Comparison of ENCODE assay signal across 8 cellular contexts in the genomic region with DNA sequence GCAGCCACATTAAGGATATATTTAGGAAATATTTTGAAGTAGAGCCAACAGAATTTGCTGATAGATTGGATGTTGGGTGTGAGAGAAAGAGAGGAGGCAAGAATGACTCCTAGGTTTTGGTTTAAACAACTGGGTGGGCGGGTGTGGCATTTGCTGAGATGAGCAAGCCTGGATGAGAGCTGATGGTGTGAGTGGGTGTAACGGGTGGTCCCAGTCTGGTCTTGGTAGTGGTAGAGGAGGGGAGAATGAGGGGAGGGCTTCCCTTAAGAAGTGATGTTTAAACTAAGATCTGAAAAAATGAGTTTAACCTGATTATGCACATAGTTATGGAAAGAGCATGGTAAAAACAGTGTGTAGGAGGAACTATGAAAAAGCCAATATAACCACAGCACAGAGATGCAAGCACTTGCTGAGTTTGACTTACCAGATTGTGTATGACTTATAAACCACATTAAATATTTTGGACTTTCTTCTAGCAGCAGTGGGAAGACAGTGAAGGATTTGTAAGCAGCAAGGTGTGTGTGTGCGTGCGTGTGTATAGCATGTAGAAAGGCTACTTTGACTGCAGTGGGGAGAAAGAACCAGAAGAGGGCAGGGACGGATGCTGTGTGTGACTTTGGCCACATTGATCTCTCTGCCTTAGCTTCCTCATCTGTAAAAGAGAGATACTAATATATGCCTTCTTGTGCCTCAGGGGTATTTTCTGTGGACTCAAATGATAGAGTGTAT.
DNase-seq lines count a peak whose midpoint lies in the region; ATAC-seq and TF ChIP-seq lines count a peak whose summit lies in the region.

No MANE protein-coding gene starts in this region.

- H3K27ac ChIP-seq in breast epithelium: no peak overlapping the region

- in situ Hi-C loops in T47D (cut with HindIII; ENCODE audit: low pct_unique_long_range_greater_than_20kb, low sequenced_read_pairs): no loop called here

- intact Hi-C loops in MCF 10A (cut with micrococcal nuclease): no loop called here
- intact Hi-C loops in breast epithelium (cut with DNase I; ENCODE audit: low total_unique reads): no loop called here

- no peak overlapping the region for H3K4me3 ChIP-seq in breast epithelium

- no peaks in the 10 kb centered on the region for H3K4me1 Mint-ChIP-seq in MCF 10A (ENCODE audit: insufficient read depth, unreplicated experiment)

- peaks cover 47% of the 10 kb centered on the region for H3K27me3 Mint-ChIP-seq in MCF 10A (ENCODE audit: insufficient read depth, unreplicated experiment)

- CTCF ChIA-PET in MCF 10A (lab: Yijun Ruan, JAX): interaction anchor here (0.6 to 1.3 kb wide), 5 partner anchors 18 to 532 kb away, joined by 3 to 5 read pairs (median 3); no protein-coding TSS in a partner anchor

- TF ChIP-seq CTCF in MCF 10A (IDR thresholded peaks at IDR 0.05; ENCODE audit: unreplicated experiment) (peak; percentile 22), breast epithelium (IDR thresholded peaks at IDR 0.05) (peak in 1 of 3 donors; percentile 35)

- no peak overlapping the region for H3K4me3 Mint-ChIP-seq in MCF 10A (ENCODE audit: unreplicated experiment)

- no peaks in the 10 kb centered on the region for H3K4me1 ChIP-seq in breast epithelium

- DNase-seq in MCF 10A (ENCODE audit: unreplicated experiment): peak; percentile 48
- DNase-seq in breast epithelium (ENCODE audit: low spot score in 2 of 2): no peak
- DNase-seq in NCI-H526 treated with DMSO at 0.1 percent for 48 hours (lab: John Stamatoyannopoulos, UW): peak; percentile 26
- DNase-seq in T47D (ENCODE audit: low read depth in 1 of 2, low spot score in 1 of 2): peak; percentile 26 to 73
- peak; percentile 14 to 20 for DNase-seq in stimulated activated CD8-positive, alpha-beta memory T cell treated with anti-CD3 and anti-CD28 coated beads, Interleukin-2, amount 100 ng/mL, for 48 hours (ENCODE audit: low read depth in 2 of 2)

- no peaks in the 10 kb centered on the region for H3K27me3 ChIP-seq in breast epithelium

- no peak for ATAC-seq in GM21515 (IDR thresholded peaks at IDR 0.05; ENCODE audit: unreplicated experiment)
- no peak for ATAC-seq in HG03432 (IDR thresholded peaks at IDR 0.05; ENCODE audit: unreplicated experiment)
- no peak for ATAC-seq in GM18517 (IDR thresholded peaks at IDR 0.05; ENCODE audit: unreplicated experiment)

- POLR2A ChIA-PET in MCF 10A (lab: Yijun Ruan, JAX): no interaction called here

- TF ChIP-seq POLR2A in breast epithelium (IDR thresholded peaks at IDR 0.05): no peak

- no TSS peak for BruUV-seq in MCF 10A (replicated peaks; lab: Mats Ljungman, UMichigan)

- no peak overlapping the region for H3K27ac Mint-ChIP-seq in MCF 10A (ENCODE audit: low read depth, unreplicated experiment)

- no peaks in the 10 kb centered on the region for H3K36me3 Mint-ChIP-seq in MCF 10A (ENCODE audit: insufficient read depth, unreplicated experiment)

- H3K9me3 ChIP-seq in breast epithelium: no peaks in the 10 kb centered on the region

- no peaks in the 10 kb centered on the region for H3K9me3 Mint-ChIP-seq in MCF 10A (ENCODE audit: unreplicated experiment)

- no peaks in the 10 kb centered on the region for H3K36me3 ChIP-seq in breast epithelium

Comparison
In these comparisons a context has a peak if more than half of its experiments do, and no peak if none do; other contexts are left out.
1. DNase-seq: peak in MCF 10A (single experiment), NCI-H526 treated with DMSO at 0.1 percent for 48 hours (single experiment), T47D (2 of 2) and stimulated activated CD8-positive, alpha-beta memory T cell treated with anti-CD3 and anti-CD28 coated beads, Interleukin-2, amount 100 ng/mL, for 48 hours (2 of 2); none in breast epithelium (0 of 2).